3 cellular contexts compared by ENCODE assay signal in genomic region chr9:76399831-76400230, GRCh38.
TF ChIP-seq lines count a peak whose summit lies in the region.

No MANE protein-coding gene starts in this region.

TF ChIP-seq in SK-N-SH treated with all-trans-retinoic acid at 6 μM for 48 hours, 23 proteins besides CTCF, POLR2A, EP300 and RAD21:
- TF ChIP-seq BACH2 (CRISPR knock-in tag; IDR thresholded peaks at IDR 0.05; ENCODE audit: borderline replicate concordance) = no peak
- TF ChIP-seq TSHZ2 (CRISPR knock-in tag; IDR thresholded peaks at IDR 0.05) = no peak
- no peak for TF ChIP-seq OSR1 (CRISPR knock-in tag; IDR thresholded peaks at IDR 0.05)
- TF ChIP-seq ZFP30 (CRISPR knock-in tag; IDR thresholded peaks at IDR 0.05) = no peak
- TF ChIP-seq ESRRG (CRISPR knock-in tag; IDR thresholded peaks at IDR 0.05) = no peak
- TF ChIP-seq CREB5 (CRISPR knock-in tag; IDR thresholded peaks at IDR 0.05; ENCODE audit: low read depth) = no peak
- TF ChIP-seq TCF4 (CRISPR knock-in tag; IDR thresholded peaks at IDR 0.05; ENCODE audit: borderline replicate concordance) = no peak
- no peak for TF ChIP-seq ZC3H10 (CRISPR knock-in tag; IDR thresholded peaks at IDR 0.05)
- TF ChIP-seq ZNF8 (CRISPR knock-in tag; IDR thresholded peaks at IDR 0.05) = no peak
- TF ChIP-seq PPARA (CRISPR knock-in tag; IDR thresholded peaks at IDR 0.05; ENCODE audit: borderline replicate concordance) = no peak
- no peak for TF ChIP-seq RARB (CRISPR knock-in tag; IDR thresholded peaks at IDR 0.05)
- no peak for TF ChIP-seq ZNF565 (CRISPR knock-in tag; conservative IDR thresholded peaks at IDR 0.05; ENCODE audit: low read depth)
- TF ChIP-seq PATZ1 (CRISPR knock-in tag; IDR thresholded peaks at IDR 0.05; ENCODE audit: borderline replicate concordance) = no peak
- no peak for TF ChIP-seq ARNTL (CRISPR knock-in tag; IDR thresholded peaks at IDR 0.05; ENCODE audit: borderline replicate concordance, low read depth)

TF ChIP-seq in SK-N-SH, 30 proteins besides CTCF, POLR2A, EP300 and RAD21:
- TF ChIP-seq POLR2AphosphoS5 (IDR thresholded peaks at IDR 0.05; ENCODE audit: low read depth, low read length) (no peak), SIN3A (IDR thresholded peaks at IDR 0.05; ENCODE audit: borderline replicate concordance, low read depth, low read length) (no peak), USF1 (IDR thresholded peaks at IDR 0.05; ENCODE audit: borderline replicate concordance, low read depth) (no peak), PBX3 (IDR thresholded peaks at IDR 0.05) (no peak)

TF ChIP-seq in GM12878, 131 proteins besides CTCF, POLR2A, EP300 and RAD21:
- TF ChIP-seq JUNB (IDR thresholded peaks at IDR 0.05) (no peak), NFYA (IDR thresholded peaks at IDR 0.05; ENCODE audit: borderline replicate concordance, low read depth, low read length) (no peak), NR2C1 (IDR thresholded peaks at IDR 0.05) (no peak), SIN3A (IDR thresholded peaks at IDR 0.05; ENCODE audit: low read depth, low read length) (no peak), ZNF384 (IDR thresholded peaks at IDR 0.05; ENCODE audit: borderline replicate concordance, low read depth, low read length) (no peak), HDAC2 (IDR thresholded peaks at IDR 0.05) (no peak), E2F4 (IDR thresholded peaks at IDR 0.05; ENCODE audit: low read depth, low read length) (no peak), ZNF207 (IDR thresholded peaks at IDR 0.05; ENCODE audit: borderline replicate concordance) (no peak), CHD4 (IDR thresholded peaks at IDR 0.05) (no peak), CHD1 (IDR thresholded peaks at IDR 0.05; ENCODE audit: low read depth, low read length) (no peak), IRF3 (IDR thresholded peaks at IDR 0.05) (no peak), MEF2B (IDR thresholded peaks at IDR 0.05; ENCODE audit: partially characterized antibody, poor library complexity, severe bottlenecking) (no peak), ZBTB33 (IDR thresholded peaks at IDR 0.05) (no peak), PKNOX1 (IDR thresholded peaks at IDR 0.05) (no peak), CEBPB (IDR thresholded peaks at IDR 0.05; ENCODE audit: borderline replicate concordance in 1 of 2, low read depth in 2 of 2, low read length in 2 of 2) (no peak), LARP7 (IDR thresholded peaks at IDR 0.05) (no peak), IKZF1 (conservative IDR thresholded peaks at IDR 0.05) (no peak), BCL3 (IDR thresholded peaks at IDR 0.05; ENCODE audit: borderline replicate concordance, insufficient read depth, low read depth, low read length, poor library complexity, severe bottlenecking) (no peak), SRF (IDR thresholded peaks at IDR 0.05; ENCODE audit: low read depth in 2 of 2, low read length in 2 of 2) (no peak), RCOR1 (conservative IDR thresholded peaks at IDR 0.05; ENCODE audit: low read depth, low read length) (no peak)
TF ChIP-seq in GM12878: peak in this region for 0.
